Comparison of ENCODE assay signal across 11 cellular contexts in the genomic region with DNA sequence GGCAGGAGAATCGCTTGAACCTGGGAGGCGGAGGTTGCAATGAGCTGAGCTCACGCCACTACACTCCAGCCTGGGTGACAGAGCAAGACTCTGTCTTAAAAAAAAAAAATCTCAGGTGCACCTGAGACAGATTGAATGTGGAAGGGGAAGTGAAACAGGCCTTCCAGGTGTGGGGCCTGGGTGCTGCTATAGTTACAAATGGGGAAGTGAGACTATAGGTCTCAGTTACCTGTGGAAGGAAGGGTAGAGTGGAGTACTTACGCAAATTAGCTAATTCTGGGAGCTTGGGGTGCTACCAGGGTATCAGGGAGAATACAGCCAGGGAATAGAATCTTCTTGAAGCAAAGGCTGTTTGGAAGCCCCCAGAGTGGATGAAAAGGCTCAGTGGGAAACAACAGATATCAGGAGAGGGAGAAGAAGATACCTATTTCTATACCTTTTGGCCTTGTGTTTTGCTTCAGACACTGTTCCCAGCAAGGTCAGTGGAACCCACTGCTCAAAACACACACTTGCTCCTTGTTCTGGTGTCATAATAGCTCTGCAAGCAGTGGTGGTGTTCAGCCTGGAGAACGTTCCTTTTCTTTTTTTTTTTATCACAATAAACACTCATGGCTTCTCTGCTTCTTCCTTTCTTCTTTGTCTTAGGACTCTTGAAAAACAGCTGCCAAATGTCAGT.
DNase-seq lines count a peak whose midpoint lies in the region; ATAC-seq, FAIRE-seq and TF ChIP-seq lines count a peak whose summit lies in the region.
"Had no signal": no experiment of that assay in that cellular context is flagged by ENCODE, and none has a peak within 500 bp of the region (broad histone marks: within the 10 kb centered on the region; RNA-seq: fewer than 3 reads in every experiment).

No MANE protein-coding gene starts in this region.

- H3K27ac Mint-ChIP-seq in effector memory CD8-positive, alpha-beta T cell: no peak overlapping the region
- H3K27ac Mint-ChIP-seq: progenitor cell of endocrine pancreas had no signal

- H3K36me3 Mint-ChIP-seq in effector memory CD8-positive, alpha-beta T cell (ENCODE audit: insufficient read depth): no peaks in the 10 kb centered on the region

- H3K4me1 Mint-ChIP-seq in effector memory CD8-positive, alpha-beta T cell (ENCODE audit: low read depth in 2 of 2): peaks cover 7 to 8% of the 10 kb centered on the region in 2 donors

- H3K4me3 Mint-ChIP-seq in effector memory CD8-positive, alpha-beta T cell: no peak overlapping the region

- H3K9me3 Mint-ChIP-seq in effector memory CD8-positive, alpha-beta T cell: no peaks in the 10 kb centered on the region

- peaks cover 19 to 57% of the 10 kb centered on the region in 2 donors for H3K27me3 Mint-ChIP-seq in effector memory CD8-positive, alpha-beta T cell

- TF ChIP-seq POLR2A in H54 (IDR thresholded peaks at IDR 0.05; ENCODE audit: low read depth, low read length): no peak

- ATAC-seq in GM18870 (IDR thresholded peaks at IDR 0.05; ENCODE audit: unreplicated experiment) (peak; percentile 76), GM21528 (IDR thresholded peaks at IDR 0.05; ENCODE audit: low FRiP score, unreplicated experiment) (peak; percentile 81), HG03139 (IDR thresholded peaks at IDR 0.05; ENCODE audit: unreplicated experiment) (peak; percentile 80)
- peak; percentile 35 for ATAC-seq in effector memory CD8-positive, alpha-beta T cell (replicated peaks)

- FAIRE-seq in H54 (lab: Jason Lieb, UNC): no peak
- FAIRE-seq: keratinocyte had no signal

- no peak for DNase-seq in effector memory CD8-positive, alpha-beta T cell
- DNase-seq in H54 (ENCODE audit: insufficient read length, low spot score) (no peak), AG20443 (ENCODE audit: low spot score) (no peak), cerebellar cortex (ENCODE audit: low spot score) (no peak), NCI-H1092 treated with DMSO at 0.1 percent for 48 hours (lab: John Stamatoyannopoulos, UW) (no peak)
- DNase-seq: NCI-H146 had no signal
